Comparison of ENCODE assay signal across 27 cellular contexts in genomic region chr15:74802862-74803447, GRCh38. TPM values are rescaled to one million over a fixed set of nuclear protein-coding genes. Genes with fewer than 3 reads are reported as not detected.
A peak's percentile ranks its signal among the peaks of the same experiment; 100 is the strongest.
DNase-seq lines count a peak whose midpoint lies in the region; ATAC-seq, FAIRE-seq and TF ChIP-seq lines count a peak whose summit lies in the region.
"Had no signal": no experiment of that assay in that cellular context is flagged by ENCODE, and none has a peak within 500 bp of the region (broad histone marks: within the 10 kb centered on the region; RNA-seq: fewer than 3 reads in every experiment).

No MANE protein-coding gene starts in this region.

- H3K9ac ChIP-seq in K562 (ENCODE audit: insufficient read depth in 1 of 2, low read depth in 2 of 2, low read length in 2 of 2), result no peak overlapping the region; a peak in 1 of 4 replicates
- H3K9ac ChIP-seq: KMS-11 had no signal

- H3K9me3 Mint-ChIP-seq in activated naive CD8-positive, alpha-beta T cell treated with anti-CD3 and anti-CD28 coated beads for 36 hours, result no peaks in the 10 kb centered on the region
- no peaks in the 10 kb centered on the region for H3K9me3 Mint-ChIP-seq in activated naive CD8-positive, alpha-beta T cell treated with anti-CD3 and anti-CD28 coated beads, Interleukin-2, amount 50 U/mL, for 24 hours
- H3K9me3 Mint-ChIP-seq in stimulated activated effector memory CD8-positive, alpha-beta T cell treated with anti-CD3 and anti-CD28 coated beads, Interleukin-12 subunit alpha, Interleukin-12 subunit beta, amount 100 ng/mL, for 72 hours, result no peaks in the 10 kb centered on the region
- H3K9me3 Mint-ChIP-seq: CD14-positive monocyte; CD8-positive, alpha-beta memory T cell had no signal

- peak; percentile 6 for TF ChIP-seq POLR2A in GM19099 (IDR thresholded peaks at IDR 0.05; ENCODE audit: extremely low read depth, insufficient read length, low read depth)
- TF ChIP-seq POLR2A in K562 (conservative IDR thresholded peaks at IDR 0.05), result no peak

- no peak for FAIRE-seq in K562 (lab: Jason Lieb, UNC)
- FAIRE-seq: GM12891, GM19239, HTR-8/SVneo had no signal

- peaks cover 9% of the 10 kb centered on the region for H4K20me1 ChIP-seq in K562 (replicated peaks; ENCODE audit: control insufficient read depth, insufficient read depth, low read length)

- no peak for TF ChIP-seq RAD21 in K562 (CRISPR knock-in tag; conservative IDR thresholded peaks at IDR 0.05 in 1 of 2, IDR thresholded peaks at IDR 0.05 in 1 of 2)

- no peak overlapping the region for H3K4me3 Mint-ChIP-seq in activated naive CD8-positive, alpha-beta T cell treated with anti-CD3 and anti-CD28 coated beads for 36 hours
- H3K4me3 Mint-ChIP-seq in activated naive CD8-positive, alpha-beta T cell treated with anti-CD3 and anti-CD28 coated beads, Interleukin-2, amount 50 U/mL, for 24 hours, result no peak overlapping the region
- H3K4me3 Mint-ChIP-seq in stimulated activated effector memory CD8-positive, alpha-beta T cell treated with anti-CD3 and anti-CD28 coated beads, Interleukin-12 subunit alpha, Interleukin-12 subunit beta, amount 100 ng/mL, for 72 hours, result no peak overlapping the region
- H3K4me3 Mint-ChIP-seq: CD14-positive monocyte had no signal

- H3K27me3 ChIP-seq in K562 (ENCODE audit: control insufficient read depth in 2 of 2, insufficient read depth in 2 of 2, low read length in 2 of 2), result no peaks in the 10 kb centered on the region
- H3K27me3 ChIP-seq: BE2C had no signal

- no peak overlapping the region for H3K4me2 ChIP-seq in K562 (ENCODE audit: insufficient read depth, low read length)
- H3K4me2 ChIP-seq: KMS-11 had no signal

- intact Hi-C loops in K562 (cut with micrococcal nuclease), result no loop called here

- no peaks in the 10 kb centered on the region for H3K9me3 ChIP-seq in K562 (replicated peaks; ENCODE audit: control insufficient read depth, insufficient read depth, low read depth, low read length)
- H3K9me3 ChIP-seq: BE2C had no signal

- H3K4me1 ChIP-seq in K562 (replicated peaks in 1 of 2; ENCODE audit: control insufficient read depth in 2 of 2, insufficient read depth in 2 of 2, low read length in 2 of 2), result peaks cover 0 to 43% of the 10 kb centered on the region in 2 experiments; a peak in 3 of 5 replicates
- H3K4me1 ChIP-seq: BE2C had no signal

- WGBS in K562 (ENCODE audit: insufficient coverage, low coverage, missing lambda C conversion rate), result 93% methylated on average over 27 of the region's 31 CpGs

- H3K9me1 ChIP-seq in K562 (ENCODE audit: control insufficient read depth, insufficient read depth, low read length), result peaks cover 10% of the 10 kb centered on the region

- H2AFZ ChIP-seq in K562 (ENCODE audit: low read depth, low read length), result no peak overlapping the region

- CTCF ChIA-PET in K562 (lab: Yijun Ruan, JAX; ENCODE audit: low intra/inter-chr PET ratio), result no interaction called here

- in situ Hi-C loops in K562 (cut with MboI), result no loop called here

- peaks cover 31% of the 10 kb centered on the region for H3K36me3 Mint-ChIP-seq in activated naive CD8-positive, alpha-beta T cell treated with anti-CD3 and anti-CD28 coated beads for 36 hours
- H3K36me3 Mint-ChIP-seq in activated naive CD8-positive, alpha-beta T cell treated with anti-CD3 and anti-CD28 coated beads, Interleukin-2, amount 50 U/mL, for 24 hours (ENCODE audit: low read depth), result peaks cover 42% of the 10 kb centered on the region
- peaks cover 98% of the 10 kb centered on the region for H3K36me3 Mint-ChIP-seq in stimulated activated effector memory CD8-positive, alpha-beta T cell treated with anti-CD3 and anti-CD28 coated beads, Interleukin-12 subunit alpha, Interleukin-12 subunit beta, amount 100 ng/mL, for 72 hours

- no peak overlapping the region for H3K4me3 ChIP-seq in K562

- no peaks in the 10 kb centered on the region for H3K79me2 ChIP-seq in K562 (ENCODE audit: control insufficient read depth, insufficient read depth, low read length)

- TF ChIP-seq CTCF in K562 (IDR thresholded peaks at IDR 0.05 in 2 of 3, conservative IDR thresholded peaks at IDR 0.05 in 1 of 3; ENCODE audit: insufficient read depth in 2 of 3, low read depth in 1 of 3, low read length in 3 of 3), result no peak

- H3K27ac Mint-ChIP-seq in activated naive CD8-positive, alpha-beta T cell treated with anti-CD3 and anti-CD28 coated beads for 36 hours, result peak overlapping the region; percentile 45
- no peak overlapping the region for H3K27ac Mint-ChIP-seq in activated naive CD8-positive, alpha-beta T cell treated with anti-CD3 and anti-CD28 coated beads, Interleukin-2, amount 50 U/mL, for 24 hours
- peak overlapping the region; percentile 30 for H3K27ac Mint-ChIP-seq in stimulated activated effector memory CD8-positive, alpha-beta T cell treated with anti-CD3 and anti-CD28 coated beads, Interleukin-12 subunit alpha, Interleukin-12 subunit beta, amount 100 ng/mL, for 72 hours

- BruUV-seq in K562 (replicated peaks; lab: Mats Ljungman, UMichigan), result no TSS peak

- H3K27me3 Mint-ChIP-seq in activated naive CD8-positive, alpha-beta T cell treated with anti-CD3 and anti-CD28 coated beads for 36 hours, result no peaks in the 10 kb centered on the region
- no peaks in the 10 kb centered on the region for H3K27me3 Mint-ChIP-seq in activated naive CD8-positive, alpha-beta T cell treated with anti-CD3 and anti-CD28 coated beads, Interleukin-2, amount 50 U/mL, for 24 hours
- H3K27me3 Mint-ChIP-seq: CD8-positive, alpha-beta memory T cell had no signal

- DNase-seq in activated naive CD8-positive, alpha-beta T cell treated with anti-CD3 and anti-CD28 coated beads for 36 hours, result no peak
- DNase-seq in activated naive CD8-positive, alpha-beta T cell treated with anti-CD3 and anti-CD28 coated beads, Interleukin-2, amount 50 U/mL, for 24 hours, result no peak
- DNase-seq in K562 (ENCODE audit: extremely low read depth in 1 of 4, low spot score in 3 of 4), result no peak
- DNase-seq in stimulated activated effector memory CD8-positive, alpha-beta T cell treated with anti-CD3 and anti-CD28 coated beads, Interleukin-12 subunit alpha, Interleukin-12 subunit beta, amount 100 ng/mL, for 72 hours (ENCODE audit: low spot score in 2 of 2), result no peak
- no peak for DNase-seq in hypothalamus (lab: John Stamatoyannopoulos, UW)
- DNase-seq: BE2C; CD8-positive, alpha-beta memory T cell; DMS79 treated with DMSO at 0.1 percent for 48 hours; GF-D8; H7; NCI-H1048; NCI-H1417; NCI-H1694; NCI-H2081; NCI-H2227 treated with DMSO at 0.1 percent for 48 hours; NCI-H526 treated with DMSO at 0.1 percent for 48 hours; RPMI8226; SHP77 treated with DMSO at 0.1 percent for 48 hours had no signal

- TF ChIP-seq EP300 in K562 (IDR thresholded peaks at IDR 0.05; ENCODE audit: low read length), result no peak

- no peak overlapping the region for H3K27ac ChIP-seq in K562 (ENCODE audit: extremely low read depth, low read depth, low read length)
- H3K27ac ChIP-seq: KMS-11 had no signal

- POLR2A ChIA-PET in K562 (lab: Yijun Ruan, JAX), result interaction anchor here (1.2 kb wide), 1 partner anchor 103 kb away, joined by 5 read pairs; the partner anchor contains the start of gene FAM219B

- peaks cover 62% of the 10 kb centered on the region; the same call in 2 of the 3 replicates for H3K36me3 ChIP-seq in K562 (ENCODE audit: control insufficient read depth, insufficient read depth, low read length)

- peaks cover 35% of the 10 kb centered on the region for H3K4me1 Mint-ChIP-seq in activated naive CD8-positive, alpha-beta T cell treated with anti-CD3 and anti-CD28 coated beads for 36 hours
- H3K4me1 Mint-ChIP-seq in activated naive CD8-positive, alpha-beta T cell treated with anti-CD3 and anti-CD28 coated beads, Interleukin-2, amount 50 U/mL, for 24 hours, result peaks cover 39% of the 10 kb centered on the region
- peaks cover 49% of the 10 kb centered on the region for H3K4me1 Mint-ChIP-seq in stimulated activated effector memory CD8-positive, alpha-beta T cell treated with anti-CD3 and anti-CD28 coated beads, Interleukin-12 subunit alpha, Interleukin-12 subunit beta, amount 100 ng/mL, for 72 hours

- ATAC-seq in activated naive CD8-positive, alpha-beta T cell treated with anti-CD3 and anti-CD28 coated beads, Interleukin-2, amount 50 U/mL, for 24 hours, result no peak
- ATAC-seq in K562, result no peak
- ATAC-seq in stimulated activated effector memory CD8-positive, alpha-beta T cell treated with anti-CD3 and anti-CD28 coated beads, Interleukin-12 subunit alpha, Interleukin-12 subunit beta, amount 100 ng/mL, for 72 hours, result no peak
- no peak for ATAC-seq in GM21723 (IDR thresholded peaks at IDR 0.05; ENCODE audit: unreplicated experiment)

RNA-seq across cellular contexts. Expression of gene LMAN1L, which starts 9.7 kb away (rescaled TPM):
- total RNA-seq in activated naive CD8-positive, alpha-beta T cell treated with anti-CD3 and anti-CD28 coated beads for 36 hours, result under 1 TPM; 0.14 to 0.33 TPM
- total RNA-seq in K562 (2011; cell fraction: chromatin; rRNA removed; ENCODE audit: low replicate concordance), result not detected in 2 replicates
- 0.17 TPM in 1 of 2 replicates, not detected in the other for total RNA-seq in K562 (2011; cell fraction: nucleolus; rRNA removed)
- total RNA-seq in K562 (2011; cell fraction: nucleoplasm; rRNA removed), result not detected in 2 replicates
- total RNA-seq in K562 (2014; rRNA removed) (not detected in 2 replicates), K562 (2014; rRNA removed; fragmentation: Illumina TruSeq; extraction: Trizol) (not detected in 2 replicates), K562 (2015; rRNA removed; fragmentation: Illumina TruSeq; extraction: Trizol) (not detected in 2 replicates), K562 (2021) (not detected in 2 replicates)
- polyA plus RNA-seq in K562 (2011; rRNA removed) (not detected in 2 replicates), K562 (2014; fragmentation: Illumina TruSeq; extraction: Trizol) (not detected in 2 replicates), K562 (2014; fragmentation: Nextera tagmentation; extraction: Ambion mirVana) (not detected), K562 (2014; rRNA removed) (not detected in 2 replicates)
- not detected in 2 replicates for polyA plus RNA-seq in K562 (2011; cell fraction: cytosol; rRNA removed)
- not detected in 2 replicates for polyA plus RNA-seq in K562 (2011; cell fraction: nucleus; rRNA removed)
- polyA plus RNA-seq in K562 (2012), result not detected in 2 replicates
- not detected in 2 replicates for polyA minus RNA-seq in K562 (2011; rRNA and poly(A)+ RNA removed)
- polyA minus RNA-seq in K562 (2011; cell fraction: cytosol; rRNA and poly(A)+ RNA removed), result not detected in 2 replicates
- not detected in 2 replicates for polyA minus RNA-seq in K562 (2011; cell fraction: nucleus; rRNA and poly(A)+ RNA removed)
- total RNA-seq: H7, NCI-H460 had no signal
- polyA plus RNA-seq: CD14-positive monocyte; CD8-positive, alpha-beta memory T cell had no signal

RNA-seq across cellular contexts. Expression of gene CSK, which starts 21.1 kb away (rescaled TPM):
- total RNA-seq in activated naive CD8-positive, alpha-beta T cell treated with anti-CD3 and anti-CD28 coated beads for 36 hours, result 100 to 1,000 TPM; 308 to 310 TPM
- total RNA-seq in K562 (2011; cell fraction: chromatin; rRNA removed; ENCODE audit: low replicate concordance), result 52.2 and 176 TPM in 2 replicates
- total RNA-seq in K562 (2011; cell fraction: nucleolus; rRNA removed), result 117 and 118 TPM in 2 replicates
- total RNA-seq in K562 (2011; cell fraction: nucleoplasm; rRNA removed), result 62.6 and 63.9 TPM in 2 replicates
- total RNA-seq in K562 (2014; rRNA removed) (22.7 and 25.4 TPM in 2 replicates), K562 (2014; rRNA removed; fragmentation: Illumina TruSeq; extraction: Trizol) (9.2 and 13.8 TPM in 2 replicates), K562 (2015; rRNA removed; fragmentation: Illumina TruSeq; extraction: Trizol) (22.5 and 24.8 TPM in 2 replicates), K562 (2021) (108 and 112 TPM in 2 replicates)
- polyA plus RNA-seq in K562 (2011; rRNA removed) (17.2 and 21.5 TPM in 2 replicates), K562 (2014; fragmentation: Illumina TruSeq; extraction: Trizol) (63.0 and 74.3 TPM in 2 replicates), K562 (2014; fragmentation: Nextera tagmentation; extraction: Ambion mirVana) (1 to 10 TPM; 1.5 to 2.4 TPM), K562 (2014; rRNA removed) (32.6 and 41.5 TPM in 2 replicates)
- polyA plus RNA-seq in K562 (2011; cell fraction: cytosol; rRNA removed), result 16.6 and 23.4 TPM in 2 replicates
- polyA plus RNA-seq in K562 (2011; cell fraction: nucleus; rRNA removed), result 82.8 and 107 TPM in 2 replicates
- 62.3 and 74.3 TPM in 2 replicates for polyA plus RNA-seq in K562 (2012)
- 13.5 and 19.1 TPM in 2 replicates for polyA minus RNA-seq in K562 (2011; rRNA and poly(A)+ RNA removed)
- polyA minus RNA-seq in K562 (2011; cell fraction: cytosol; rRNA and poly(A)+ RNA removed), result 39.6 and 42.3 TPM in 2 replicates
- 24.8 and 30.3 TPM in 2 replicates for polyA minus RNA-seq in K562 (2011; cell fraction: nucleus; rRNA and poly(A)+ RNA removed)

RNA-seq across cellular contexts. Expression of gene CPLX3, which starts 23.5 kb away (rescaled TPM):
- total RNA-seq in activated naive CD8-positive, alpha-beta T cell treated with anti-CD3 and anti-CD28 coated beads for 36 hours, result under 1 TPM in 1 of 2 experiments, not detected in 1; 0.19 TPM
- not detected in 2 replicates for total RNA-seq in K562 (2011; cell fraction: chromatin; rRNA removed; ENCODE audit: low replicate concordance)
- total RNA-seq in K562 (2011; cell fraction: nucleolus; rRNA removed), result not detected in 2 replicates
- not detected in 2 replicates for total RNA-seq in K562 (2011; cell fraction: nucleoplasm; rRNA removed)
- total RNA-seq in K562 (2014; rRNA removed) (not detected in 2 replicates), K562 (2014; rRNA removed; fragmentation: Illumina TruSeq; extraction: Trizol) (not detected in 2 replicates), K562 (2015; rRNA removed; fragmentation: Illumina TruSeq; extraction: Trizol) (not detected in 2 replicates), K562 (2021) (not detected in 2 replicates)
- polyA plus RNA-seq in K562 (2011; rRNA removed) (not detected in 2 replicates), K562 (2014; fragmentation: Illumina TruSeq; extraction: Trizol) (not detected in 2 replicates), K562 (2014; fragmentation: Nextera tagmentation; extraction: Ambion mirVana) (not detected), K562 (2014; rRNA removed) (not detected in 2 replicates)
- 0.04 TPM in 1 of 2 replicates, not detected in the other for polyA plus RNA-seq in K562 (2011; cell fraction: cytosol; rRNA removed)
- 0.04 TPM in 1 of 2 replicates, not detected in the other for polyA plus RNA-seq in K562 (2011; cell fraction: nucleus; rRNA removed)
- polyA plus RNA-seq in K562 (2012), result not detected in 2 replicates
- not detected in 2 replicates for polyA minus RNA-seq in K562 (2011; rRNA and poly(A)+ RNA removed)
- polyA minus RNA-seq in K562 (2011; cell fraction: cytosol; rRNA and poly(A)+ RNA removed), result not detected in 2 replicates
- polyA minus RNA-seq in K562 (2011; cell fraction: nucleus; rRNA and poly(A)+ RNA removed), result not detected in 2 replicates
- total RNA-seq: CD8-positive, alpha-beta memory T cell had no signal
- polyA plus RNA-seq: CD14-positive monocyte; CD8-positive, alpha-beta memory T cell had no signal

RNA-seq across cellular contexts. Expression of gene ULK3, which starts 40.0 kb away (rescaled TPM):
- 10 to 100 TPM; 41.1 to 49.9 TPM for total RNA-seq in activated naive CD8-positive, alpha-beta T cell treated with anti-CD3 and anti-CD28 coated beads for 36 hours
- 107 and 242 TPM in 2 replicates for total RNA-seq in K562 (2011; cell fraction: chromatin; rRNA removed; ENCODE audit: low replicate concordance)
- 124 and 125 TPM in 2 replicates for total RNA-seq in K562 (2011; cell fraction: nucleolus; rRNA removed)
- total RNA-seq in K562 (2011; cell fraction: nucleoplasm; rRNA removed), result 82.4 and 89.4 TPM in 2 replicates
- total RNA-seq in K562 (2014; rRNA removed) (34.9 and 35.9 TPM in 2 replicates), K562 (2014; rRNA removed; fragmentation: Illumina TruSeq; extraction: Trizol) (18.2 and 19.3 TPM in 2 replicates), K562 (2015; rRNA removed; fragmentation: Illumina TruSeq; extraction: Trizol) (24.9 and 25.5 TPM in 2 replicates), K562 (2021) (36.9 and 38.3 TPM in 2 replicates)
- polyA plus RNA-seq in K562 (2011; rRNA removed) (61.5 and 68.0 TPM in 2 replicates), K562 (2014; fragmentation: Illumina TruSeq; extraction: Trizol) (43.2 and 49.7 TPM in 2 replicates), K562 (2014; fragmentation: Nextera tagmentation; extraction: Ambion mirVana) (under 1 TPM; 0.68 to 0.88 TPM), K562 (2014; rRNA removed) (60.9 and 62.5 TPM in 2 replicates)
- polyA plus RNA-seq in K562 (2011; cell fraction: cytosol; rRNA removed), result 45.9 and 75.1 TPM in 2 replicates
- polyA plus RNA-seq in K562 (2011; cell fraction: nucleus; rRNA removed), result 426 and 551 TPM in 2 replicates
- 42.4 and 44.3 TPM in 2 replicates for polyA plus RNA-seq in K562 (2012)
- 23.1 and 27.7 TPM in 2 replicates for polyA minus RNA-seq in K562 (2011; rRNA and poly(A)+ RNA removed)
- 13.6 and 16.5 TPM in 2 replicates for polyA minus RNA-seq in K562 (2011; cell fraction: cytosol; rRNA and poly(A)+ RNA removed)
- polyA minus RNA-seq in K562 (2011; cell fraction: nucleus; rRNA and poly(A)+ RNA removed), result 38.5 and 48.7 TPM in 2 replicates

RNA-seq across cellular contexts. Expression of gene CYP1A2, which starts 54.3 kb away (rescaled TPM):
- total RNA-seq in activated naive CD8-positive, alpha-beta T cell treated with anti-CD3 and anti-CD28 coated beads for 36 hours, result not detected
- total RNA-seq in K562 (2011; cell fraction: chromatin; rRNA removed; ENCODE audit: low replicate concordance), result not detected in 2 replicates
- not detected in 2 replicates for total RNA-seq in K562 (2011; cell fraction: nucleolus; rRNA removed)
- not detected in 2 replicates for total RNA-seq in K562 (2011; cell fraction: nucleoplasm; rRNA removed)
- total RNA-seq in K562 (2014; rRNA removed), result not detected in 2 replicates
- total RNA-seq in K562 (2014; rRNA removed; fragmentation: Illumina TruSeq; extraction: Trizol), result not detected in 2 replicates
- total RNA-seq in K562 (2015; rRNA removed; fragmentation: Illumina TruSeq; extraction: Trizol), result not detected in 2 replicates
- total RNA-seq in K562 (2021), result not detected in 2 replicates
- polyA plus RNA-seq in K562 (2011; rRNA removed), result not detected in 2 replicates
- not detected in 2 replicates for polyA plus RNA-seq in K562 (2011; cell fraction: cytosol; rRNA removed)
- not detected in 2 replicates for polyA plus RNA-seq in K562 (2011; cell fraction: nucleus; rRNA removed)
- polyA plus RNA-seq in K562 (2012), result not detected in 2 replicates
- not detected in 2 replicates for polyA plus RNA-seq in K562 (2014; fragmentation: Illumina TruSeq; extraction: Trizol)
- not detected for polyA plus RNA-seq in K562 (2014; fragmentation: Nextera tagmentation; extraction: Ambion mirVana)
- not detected in 2 replicates for polyA plus RNA-seq in K562 (2014; rRNA removed)
- polyA minus RNA-seq in K562 (2011; rRNA and poly(A)+ RNA removed), result not detected in 2 replicates
- polyA minus RNA-seq in K562 (2011; cell fraction: cytosol; rRNA and poly(A)+ RNA removed), result not detected in 2 replicates
- not detected in 2 replicates for polyA minus RNA-seq in K562 (2011; cell fraction: nucleus; rRNA and poly(A)+ RNA removed)
- total RNA-seq: A673; CD8-positive, alpha-beta memory T cell; H7; NCI-H460 had no signal
- polyA plus RNA-seq: CD14-positive monocyte; CD8-positive, alpha-beta memory T cell had no signal
